Comparison of ENCODE assay signal across 1 cellular context in genomic region chr19:11142528-11143171, GRCh38.
TF ChIP-seq lines count a peak whose summit lies in the region.

No MANE protein-coding gene starts in this region.

TF ChIP-seq in HepG2, 621 proteins besides CTCF, POLR2A, EP300 and RAD21 (continued from another document and continues in another):
- TF ChIP-seq POGK (CRISPR knock-in tag; conservative IDR thresholded peaks at IDR 0.05) (0 out of 2 replicates have a peak, but pooled peaks have one; percentile 31), MEIS1 (CRISPR knock-in tag; IDR thresholded peaks at IDR 0.05; ENCODE audit: borderline replicate concordance) (peak; percentile 58; the same call in 1 of the 2 replicates), IKZF5 (CRISPR knock-in tag; IDR thresholded peaks at IDR 0.05) (peak; percentile 19), HNRNPL (IDR thresholded peaks at IDR 0.05; ENCODE audit: low read depth, low read length) (no peak), HIVEP1 (CRISPR knock-in tag; IDR thresholded peaks at IDR 0.05) (peak; percentile 34; the same call in 1 of the 2 replicates), NFKB2 (CRISPR knock-in tag; IDR thresholded peaks at IDR 0.05; ENCODE audit: borderline replicate concordance) (0 out of 2 replicates have a peak, but pooled peaks have one; percentile 63), CHD2 (IDR thresholded peaks at IDR 0.05; ENCODE audit: low read depth, low read length) (no peak), ZNF205 (CRISPR knock-in tag; IDR thresholded peaks at IDR 0.05) (no peak), ZNF451 (CRISPR knock-in tag; IDR thresholded peaks at IDR 0.05) (no peak), FOSL1 (CRISPR knock-in tag; IDR thresholded peaks at IDR 0.05; ENCODE audit: borderline replicate concordance) (peak; percentile 93), MTF2 (CRISPR knock-in tag; IDR thresholded peaks at IDR 0.05; ENCODE audit: borderline replicate concordance) (no peak), MYNN (CRISPR knock-in tag; IDR thresholded peaks at IDR 0.05; ENCODE audit: low read depth) (no peak), ZNF704 (CRISPR knock-in tag; IDR thresholded peaks at IDR 0.05; ENCODE audit: borderline replicate concordance) (no peak), FUBP1 (CRISPR knock-in tag; IDR thresholded peaks at IDR 0.05; ENCODE audit: borderline replicate concordance) (peak; percentile 70; the same call in 1 of the 2 replicates), ZNF598 (CRISPR knock-in tag; IDR thresholded peaks at IDR 0.05; ENCODE audit: borderline replicate concordance) (no peak), ZNF639 (CRISPR knock-in tag; conservative IDR thresholded peaks at IDR 0.05) (no peak), ZNF574 (CRISPR knock-in tag; IDR thresholded peaks at IDR 0.05) (no peak; the same call in 1 of the 2 replicates), ZNF337 (CRISPR knock-in tag; IDR thresholded peaks at IDR 0.05; ENCODE audit: borderline replicate concordance, low read depth) (0 out of 2 replicates have a peak, but pooled peaks have one; percentile 20), ZNF569 (CRISPR knock-in tag; IDR thresholded peaks at IDR 0.05; ENCODE audit: borderline replicate concordance) (no peak), ZNF547 (CRISPR knock-in tag; IDR thresholded peaks at IDR 0.05) (0 out of 2 replicates have a peak, but pooled peaks have one; percentile 67), HNF1B (CRISPR knock-in tag; IDR thresholded peaks at IDR 0.05) (peak; percentile 73; the same call in 1 of the 2 replicates), U2AF1 (optimal IDR thresholded peaks at IDR 0.05; ENCODE audit: low read depth, low read length) (no peak), ZFP91 (CRISPR knock-in tag; IDR thresholded peaks at IDR 0.05; ENCODE audit: borderline replicate concordance) (no peak), GLMP (CRISPR knock-in tag; IDR thresholded peaks at IDR 0.05; ENCODE audit: borderline replicate concordance) (no peak), ZNF570 (CRISPR knock-in tag; IDR thresholded peaks at IDR 0.05; ENCODE audit: borderline replicate concordance) (no peak), BCL6 (CRISPR knock-in tag; IDR thresholded peaks at IDR 0.05) (0 out of 2 replicates have a peak, but pooled peaks have one; percentile 37), ZNF281 (CRISPR knock-in tag; IDR thresholded peaks at IDR 0.05; ENCODE audit: borderline replicate concordance) (peak; percentile 42; the same call in 1 of the 2 replicates), ZNF136 (CRISPR knock-in tag; IDR thresholded peaks at IDR 0.05; ENCODE audit: low read depth) (0 out of 2 replicates have a peak, but pooled peaks have one; percentile 18), SNAI1 (CRISPR knock-in tag; IDR thresholded peaks at IDR 0.05; ENCODE audit: borderline replicate concordance) (peak; percentile 80; the same call in 1 of the 2 replicates), ZHX1 (CRISPR knock-in tag; IDR thresholded peaks at IDR 0.05; ENCODE audit: low read depth) (0 out of 2 replicates have a peak, but pooled peaks have one; percentile 32), ZNF746 (CRISPR knock-in tag; IDR thresholded peaks at IDR 0.05) (peak; percentile 70; the same call in 1 of the 2 replicates), REXO4 (CRISPR knock-in tag; IDR thresholded peaks at IDR 0.05; ENCODE audit: borderline replicate concordance) (no peak), ZNF782 (CRISPR knock-in tag; IDR thresholded peaks at IDR 0.05; ENCODE audit: borderline replicate concordance) (no peak), ZMAT3 (CRISPR knock-in tag; conservative IDR thresholded peaks at IDR 0.05) (0 out of 2 replicates have a peak, but pooled peaks have one; percentile 15), NCOA2 (CRISPR knock-in tag; IDR thresholded peaks at IDR 0.05) (peak; percentile 74), HDAC2 (CRISPR knock-in tag; IDR thresholded peaks at IDR 0.05) (no peak; the same call in none of the 2 replicates)
